ENCODE assay signal across 23 cellular contexts in genomic region chr4:8821151-8821950, GRCh38. TPM values are rescaled to one million over a fixed set of nuclear protein-coding genes. Genes with fewer than 3 reads are reported as not detected.
DNase-seq lines count a peak whose midpoint lies in the region; ATAC-seq and TF ChIP-seq lines count a peak whose summit lies in the region.
"Had no signal": no experiment of that assay in that cellular context is flagged by ENCODE, and none has a peak within 500 bp of the region (broad histone marks: within the 10 kb centered on the region; RNA-seq: fewer than 3 reads in every experiment).

No MANE protein-coding gene starts in this region.

- H3K27me3 Mint-ChIP-seq in type B pancreatic cell = peaks cover 41% of the 10 kb centered on the region

- no peak overlapping the region for H3K27ac Mint-ChIP-seq in type B pancreatic cell
- H3K27ac Mint-ChIP-seq: activated naive CD4-positive, alpha-beta T cell treated with anti-CD3 and anti-CD28 coated beads, Interleukin-2, amount 10 ng/mL, durations not matched to agents 7 days and 5 days; stimulated activated naive CD8-positive, alpha-beta T cell treated with anti-CD3 and anti-CD28 coated beads, Interleukin-15, Interleukin-2, amounts not matched to agents 100 ng/mL and 50 ng/mL, for 24 hours had no signal

- intact Hi-C loops in Right ventricle myocardium superior (cut with DNase I) (no loop called here), left ventricle myocardium inferior (cut with micrococcal nuclease) (no loop called here), colonic mucosa (cut with DNase I) (no loop called here)

- in situ Hi-C loops in G401 (cut with HindIII; ENCODE audit: low sequenced_read_pairs) = no loop called here

- no peak overlapping the region for H3K9ac ChIP-seq in colonic mucosa (ENCODE audit: low read depth in 2 of 2, low read length in 2 of 2)
- H3K9ac ChIP-seq: BLaER1 had no signal

- no peak for ATAC-seq in Right ventricle myocardium superior (ENCODE audit: poor library complexity)
- ATAC-seq: left cardiac atrium, psoas muscle, Right ventricle myocardium inferior had no signal

- H3K27ac ChIP-seq in left ventricle myocardium inferior (replicated peaks) (no peak overlapping the region), colonic mucosa (no peak overlapping the region)
- H3K27ac ChIP-seq: BLaER1, psoas muscle, transverse colon had no signal

- peaks cover 10% of the 10 kb centered on the region for H3K4me1 Mint-ChIP-seq in type B pancreatic cell (ENCODE audit: unreplicated experiment)
- H3K4me1 Mint-ChIP-seq: activated naive CD4-positive, alpha-beta T cell treated with anti-CD3 and anti-CD28 coated beads, Interleukin-2, amount 10 ng/mL, durations not matched to agents 7 days and 5 days had no signal

- H3K27me3 ChIP-seq in left ventricle myocardium inferior (ENCODE audit: low read depth) = peaks cover 76% of the 10 kb centered on the region
- H3K27me3 ChIP-seq in colonic mucosa = no peaks in the 10 kb centered on the region
- H3K27me3 ChIP-seq: BLaER1 had no signal

- DNase-seq in Right ventricle myocardium superior (peak; percentile 23), left ventricle myocardium inferior (no peak), colonic mucosa (peak; percentile 11), mucosa of gallbladder (ENCODE audit: low spot score) (peak; percentile 7), type B pancreatic cell (ENCODE audit: extremely low spot score, unreplicated experiment) (peak; percentile 48), G401 (ENCODE audit: low spot score) (no peak)
- no peak for DNase-seq in activated T-cell treated with anti-CD3 and anti-CD28 coated beads, Interleukin-2, amount 50 U/mL, for 48 hours
- DNase-seq in activated naive CD4-positive, alpha-beta T cell (lab: John Stamatoyannopoulos, UW) = no peak
- DNase-seq: activated naive CD4-positive, alpha-beta T cell treated with anti-CD3 and anti-CD28 coated beads, Interleukin-2, amount 10 ng/mL, durations not matched to agents 7 days and 5 days; amygdala; dermis blood vessel endothelial cell; left cardiac atrium; NCI-H1092; NCI-H2029 treated with DMSO at 0.1 percent for 48 hours; NCI-H226; NCI-H82; stimulated activated CD4-positive, alpha-beta T cell treated with anti-CD3 and anti-CD28 coated beads, Interleukin-4, amount 100 ng/mL, for 1 hour had no signal

- no peaks in the 10 kb centered on the region for H3K36me3 Mint-ChIP-seq in type B pancreatic cell
- H3K36me3 Mint-ChIP-seq: activated naive CD4-positive, alpha-beta T cell treated with anti-CD3 and anti-CD28 coated beads, Interleukin-2, amount 10 ng/mL, durations not matched to agents 7 days and 5 days had no signal

- no peaks in the 10 kb centered on the region for H3K9me3 Mint-ChIP-seq in type B pancreatic cell
- H3K9me3 Mint-ChIP-seq: activated naive CD4-positive, alpha-beta T cell treated with anti-CD3 and anti-CD28 coated beads, Interleukin-2, amount 10 ng/mL, durations not matched to agents 7 days and 5 days; stimulated activated naive CD8-positive, alpha-beta T cell treated with anti-CD3 and anti-CD28 coated beads, Interleukin-15, Interleukin-2, amounts not matched to agents 100 ng/mL and 50 ng/mL, for 24 hours had no signal

- no peak overlapping the region for H3K4me3 Mint-ChIP-seq in type B pancreatic cell
- H3K4me3 Mint-ChIP-seq: activated naive CD4-positive, alpha-beta T cell treated with anti-CD3 and anti-CD28 coated beads, Interleukin-2, amount 10 ng/mL, durations not matched to agents 7 days and 5 days; stimulated activated naive CD8-positive, alpha-beta T cell treated with anti-CD3 and anti-CD28 coated beads, Interleukin-15, Interleukin-2, amounts not matched to agents 100 ng/mL and 50 ng/mL, for 24 hours had no signal

- H3K36me3 ChIP-seq in left ventricle myocardium inferior (no peaks in the 10 kb centered on the region), colonic mucosa (no peaks in the 10 kb centered on the region)
- H3K36me3 ChIP-seq: BLaER1, transverse colon had no signal

- peaks cover 12% of the 10 kb centered on the region for H3K9me3 ChIP-seq in left ventricle myocardium inferior (replicated peaks)
- H3K9me3 ChIP-seq in colonic mucosa = no peaks in the 10 kb centered on the region
- H3K9me3 ChIP-seq: BLaER1, psoas muscle, transverse colon had no signal

- H3K4me1 ChIP-seq in left ventricle myocardium inferior (no peaks in the 10 kb centered on the region), colonic mucosa (no peaks in the 10 kb centered on the region)
- H3K4me1 ChIP-seq: psoas muscle, transverse colon had no signal

- TF ChIP-seq CTCF in left ventricle myocardium inferior (IDR thresholded peaks at IDR 0.05; ENCODE audit: borderline replicate concordance) (no peak), colonic mucosa (IDR thresholded peaks at IDR 0.05) (no peak), type B pancreatic cell (conservative IDR thresholded peaks at IDR 0.05) (no peak)

- no peak overlapping the region for H3K4me3 ChIP-seq in left ventricle myocardium inferior
- no peak overlapping the region for H3K4me3 ChIP-seq in colonic mucosa
- H3K4me3 ChIP-seq: BLaER1, psoas muscle, smooth muscle cell, transverse colon had no signal

RNA-seq across cellular contexts. Expression of gene HMX1, which starts 50.3 kb away (rescaled TPM):
- total RNA-seq in Right ventricle myocardium superior (not detected), left ventricle myocardium inferior (not detected), colonic mucosa (not detected), mucosa of gallbladder (not detected), type B pancreatic cell (ENCODE audit: low replicate concordance) (3.2 and 3.4 TPM in 2 replicates)
- 0.80 TPM in 1 of 2 replicates, not detected in the other for total RNA-seq in G401 (2014; rRNA removed; shearing (Covaris generic))
- total RNA-seq: dermis blood vessel endothelial cell, left cardiac atrium, psoas muscle, Right ventricle myocardium inferior, smooth muscle cell, transverse colon had no signal

Comparison
In these comparisons a context has a peak if more than half of its experiments do, and no peak if none do; other contexts are left out.
1. DNase-seq: peak in Right ventricle myocardium superior (single experiment), colonic mucosa (single experiment), mucosa of gallbladder (single experiment) and type B pancreatic cell (single experiment); none in left ventricle myocardium inferior (single experiment), G401 (single experiment), activated T-cell treated with anti-CD3 and anti-CD28 coated beads, Interleukin-2, amount 50 U/mL, for 48 hours (0 of 2) and activated naive CD4-positive, alpha-beta T cell (0 of 4).